1 cellular context compared by ENCODE assay signal in genomic region chr9:37028425-37029031, GRCh38.
TF ChIP-seq lines count a peak whose summit lies in the region.

No MANE protein-coding gene starts in this region.

TF ChIP-seq in neural cell, 6 proteins besides CTCF, POLR2A, EP300 and RAD21 (continued from another document):
- TF ChIP-seq REST (IDR thresholded peaks at IDR 0.05; ENCODE audit: borderline replicate concordance), result no peak
